ENCODE assay signal across 20 cellular contexts in the genomic region with DNA sequence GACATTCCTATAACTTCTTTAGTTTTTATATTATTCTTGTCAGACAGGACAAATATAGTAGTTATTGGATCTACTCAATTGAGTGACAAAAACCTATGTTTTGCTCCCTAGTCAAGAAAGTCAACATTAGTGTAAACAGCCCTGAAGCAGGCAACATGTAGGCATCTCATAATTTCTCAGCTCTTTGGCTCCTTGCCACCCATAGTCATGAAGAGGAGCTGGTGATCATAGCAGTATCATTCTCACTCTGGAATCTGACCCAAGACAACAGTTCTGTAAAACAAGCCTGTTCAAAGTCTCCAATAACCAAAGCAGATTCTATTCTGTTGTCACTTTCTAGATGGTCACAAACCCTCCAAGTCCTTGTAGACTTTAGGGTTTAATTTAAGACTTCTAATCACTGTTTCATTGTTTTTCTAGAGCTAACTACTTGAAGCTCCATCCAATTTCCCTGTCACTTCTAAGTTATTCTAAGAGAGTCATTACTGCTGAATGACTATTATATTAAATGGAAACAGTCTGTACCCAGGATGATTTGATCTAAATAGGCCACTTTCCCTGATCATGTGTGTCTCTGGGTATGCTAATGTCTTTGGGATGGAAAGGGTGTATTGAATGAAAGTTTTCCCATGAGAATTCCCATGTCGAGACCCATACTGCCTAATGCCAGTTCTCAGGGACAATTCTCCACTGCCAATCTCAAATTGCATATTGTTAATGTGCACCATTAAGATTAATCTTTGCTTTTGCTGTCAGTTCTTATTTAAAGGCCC.
DNase-seq lines count a peak whose midpoint lies in the region; ATAC-seq and TF ChIP-seq lines count a peak whose summit lies in the region.
"Had no signal": no experiment of that assay in that cellular context is flagged by ENCODE, and none has a peak within 500 bp of the region (broad histone marks: within the 10 kb centered on the region; RNA-seq: fewer than 3 reads in every experiment).

No MANE protein-coding gene starts in this region.

- H3F3A ChIP-seq in PC-3 (ENCODE audit: low read length, unreplicated experiment): no peaks in the 10 kb centered on the region

- no peak overlapping the region for H3K9ac ChIP-seq in PC-3 (ENCODE audit: low read length)

- peak; percentile 17 for DNase-seq in COR-L47 (lab: John Stamatoyannopoulos, UW)
- peak; percentile 8 for DNase-seq in LHCN-M2 (ENCODE audit: low read depth)
- peak; percentile 15 for DNase-seq in PC-3
- DNase-seq in foreskin fibroblast: peak; percentile 35 to 71
- no peak for DNase-seq in stimulated activated CD4-positive, alpha-beta T cell treated with anti-CD3 and anti-CD28 coated beads, Interleukin-2, amount 100 ng/mL, for 24 hours
- no peak for DNase-seq in chondrocyte (ENCODE audit: low spot score)
- DNase-seq in putamen (ENCODE audit: low spot score): no peak
- DNase-seq in T-helper 9 cell: no peak
- DNase-seq: Caco-2, IMR-90, NCI-H1048, NCI-H187, NCI-H526 treated with DMSO at 0.1 percent for 48 hours, PC-9, SHP77 had no signal

- TF ChIP-seq CTCF in PC-3 (conservative IDR thresholded peaks at IDR 0.05; ENCODE audit: low read depth, low read length) (no peak), foreskin fibroblast (IDR thresholded peaks at IDR 0.05; ENCODE audit: low read depth, low read length) (no peak), chondrocyte (IDR thresholded peaks at IDR 0.05) (no peak)

- H4K20me1 ChIP-seq in PC-3 (ENCODE audit: low read length): no peaks in the 10 kb centered on the region

- no peaks in the 10 kb centered on the region for H3K9me2 ChIP-seq in PC-3 (replicated peaks; ENCODE audit: low read length)

- H3K27me3 Mint-ChIP-seq in chondrocyte (ENCODE audit: low read depth): no peaks in the 10 kb centered on the region

- POLR2A ChIA-PET in PC-3 (lab: Charles Lee; ENCODE audit: unreplicated experiment): interaction anchor here (0.6 kb wide), 1 partner anchor 839 kb away, joined by 3 read pairs; no protein-coding TSS in a partner anchor

- H3K4me3 ChIP-seq in PC-3 (ENCODE audit: low read length): no peak overlapping the region
- no peak overlapping the region for H3K4me3 ChIP-seq in foreskin fibroblast (ENCODE audit: low read depth in 1 of 2, low read length in 2 of 2)
- H3K4me3 ChIP-seq: A549, GM12878, GM23338, PC-9 had no signal

- H3K9me3 ChIP-seq in PC-3 (ENCODE audit: low read length): no peaks in the 10 kb centered on the region

- no peaks in the 10 kb centered on the region for H3K27me3 ChIP-seq in PC-3 (ENCODE audit: low read length)

- H3K27ac Mint-ChIP-seq in chondrocyte (ENCODE audit: unreplicated experiment): no peak overlapping the region
- H3K27ac Mint-ChIP-seq: GM23338 had no signal

- no peak overlapping the region for H2AFZ ChIP-seq in PC-3 (ENCODE audit: low read length)
- H2AFZ ChIP-seq: GM23338, PC-9 had no signal

- H3K4me3 Mint-ChIP-seq in chondrocyte (ENCODE audit: unreplicated experiment): no peak overlapping the region
- H3K4me3 Mint-ChIP-seq: GM23338 had no signal

- H3K27ac ChIP-seq in PC-3 (ENCODE audit: low read length): no peak overlapping the region
- H3K27ac ChIP-seq: A549, C4-2B, PC-9 had no signal

- CTCF ChIA-PET in PC-3 (lab: Charles Lee): no interaction called here

- peaks cover 15% of the 10 kb centered on the region for H3K9me3 Mint-ChIP-seq in chondrocyte (ENCODE audit: low read depth)

- peaks cover 5% of the 10 kb centered on the region for H3K36me3 Mint-ChIP-seq in chondrocyte (ENCODE audit: low read depth)

- intact Hi-C loops in PC-3 (cut with micrococcal nuclease): no loop called here

- H3K4me2 ChIP-seq in PC-3 (ENCODE audit: low read length): no peak overlapping the region
- H3K4me2 ChIP-seq: A549, GM23338, PC-9 had no signal

- no peaks in the 10 kb centered on the region for H3K36me3 ChIP-seq in PC-3 (ENCODE audit: low read depth, low read length)

- BruUV-seq in PC-3 (replicated peaks; lab: Mats Ljungman, UMichigan): no TSS peak

- no peak for ATAC-seq in PC-3
- ATAC-seq: A549, GM12878, GM23338, SK-N-SH treated with all-trans-retinoic acid at 6 μM for 48 hours had no signal

- no peaks in the 10 kb centered on the region for H3K4me1 Mint-ChIP-seq in chondrocyte (ENCODE audit: low read depth)
- H3K4me1 Mint-ChIP-seq: GM23338 had no signal

- no peaks in the 10 kb centered on the region for H3K79me2 ChIP-seq in PC-3 (ENCODE audit: low read length)

- H3K4me1 ChIP-seq in PC-3 (ENCODE audit: insufficient read depth, low read length): peaks cover 7% of the 10 kb centered on the region; the same call in 1 of the 2 replicates
- H3K4me1 ChIP-seq: A549, Caco-2 had no signal

Comparison
In these comparisons a context has a peak if more than half of its experiments do, and no peak if none do; other contexts are left out.
1. DNase-seq: peak in COR-L47 (single experiment), LHCN-M2 (single experiment), PC-3 (single experiment) and foreskin fibroblast (2 of 2); none in stimulated activated CD4-positive, alpha-beta T cell treated with anti-CD3 and anti-CD28 coated beads, Interleukin-2, amount 100 ng/mL, for 24 hours (0 of 2), chondrocyte (single experiment), putamen (single experiment) and T-helper 9 cell (single experiment).